13 cellular contexts compared by ENCODE assay signal in the genomic region with DNA sequence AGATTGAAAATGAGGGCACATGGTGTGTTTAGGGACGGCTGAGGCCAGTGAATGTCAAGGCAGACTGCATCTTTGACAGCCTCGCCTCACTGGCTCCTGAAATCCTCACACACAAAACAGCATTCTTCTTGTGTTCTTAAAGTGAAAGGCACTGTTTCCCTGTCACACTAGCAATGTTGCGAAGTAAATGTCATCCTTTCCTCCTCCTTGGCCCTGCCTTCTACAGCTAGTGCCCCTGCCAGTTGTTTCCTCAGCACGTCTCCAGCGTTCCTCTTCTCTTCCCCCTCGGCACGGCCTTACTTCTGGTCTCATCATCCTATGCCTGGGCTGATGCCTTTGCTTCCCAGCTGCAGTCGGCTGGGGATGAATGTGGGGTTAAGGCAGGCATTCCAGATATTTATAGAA.
DNase-seq lines count a peak whose midpoint lies in the region; ATAC-seq and TF ChIP-seq lines count a peak whose summit lies in the region.
"Had no signal": no experiment of that assay in that cellular context is flagged by ENCODE, and none has a peak within 500 bp of the region (broad histone marks: within the 10 kb centered on the region; RNA-seq: fewer than 3 reads in every experiment).

No MANE protein-coding gene starts in this region.

- DNase-seq in C1 segment of cervical spinal cord (lab: John Stamatoyannopoulos, UW), result peak in 8 of 14 donors; percentile 25 to 76 (median 42)
- DNase-seq in brain microvascular endothelial cell, result peak; percentile 54
- peak; percentile 17 for DNase-seq in hepatocyte (ENCODE audit: low spot score)
- no peak for DNase-seq in sciatic nerve (ENCODE audit: low spot score)
- DNase-seq in activated T-cell treated with anti-CD3 and anti-CD28 coated beads, Interleukin-2, amount 50 U/mL, for 48 hours, result no peak
- DNase-seq in COLO829 (ENCODE audit: low spot score), result no peak
- no peak for DNase-seq in SKM-1 treated with dmso at 0.1 percent for 144 hours (lab: John Stamatoyannopoulos, UW; ENCODE audit: unreplicated experiment)
- DNase-seq: activated T-cell treated with anti-CD3 and anti-CD28 coated beads for 4 hours, DMS79, NCI-H2107, T-cell, trophoblast cell had no signal

- H3K27ac ChIP-seq in brain microvascular endothelial cell (peak overlapping the region; percentile 49), hepatocyte (no peak overlapping the region)

- H3K4me3 ChIP-seq in brain microvascular endothelial cell (ENCODE audit: low read depth, low read length) (no peak overlapping the region), hepatocyte (no peak overlapping the region)

- in situ Hi-C loops in brain microvascular endothelial cell (cut with HindIII; ENCODE audit: low pct_ligation_motif_present, low sequenced_read_pairs), result no loop called here

- H3K36me3 ChIP-seq in brain microvascular endothelial cell (replicated peaks) (no peaks in the 10 kb centered on the region), hepatocyte (replicated peaks; ENCODE audit: insufficient read depth, low read depth) (no peaks in the 10 kb centered on the region)

- WGBS in hepatocyte (ENCODE audit: low lambda C conversion rate, missing lambda C conversion rate), result 37% methylated on average over 8 of the region's 8 CpGs

- intact Hi-C loops in sciatic nerve (cut with DNase I), result no loop called here

- H3K9me3 ChIP-seq in hepatocyte (ENCODE audit: low read depth), result no peaks in the 10 kb centered on the region

- peaks cover 96% of the 10 kb centered on the region for H3K79me2 ChIP-seq in hepatocyte

- no peaks in the 10 kb centered on the region for H3K9me2 ChIP-seq in hepatocyte (replicated peaks; ENCODE audit: insufficient read depth)

- H3K4me2 ChIP-seq in hepatocyte, result peak overlapping the region; percentile 17

- peaks cover 12% of the 10 kb centered on the region for H3K4me1 ChIP-seq in hepatocyte (ENCODE audit: insufficient read depth)

- no peak overlapping the region for H2AFZ ChIP-seq in hepatocyte

- peaks cover 50% of the 10 kb centered on the region for H4K20me1 ChIP-seq in hepatocyte (ENCODE audit: insufficient read depth, poor library complexity, severe bottlenecking)

- ATAC-seq in sciatic nerve (peak; percentile 60), HG03108 (IDR thresholded peaks at IDR 0.05; ENCODE audit: unreplicated experiment) (no peak)
- ATAC-seq: T-cell had no signal

- H3K27me3 ChIP-seq in brain microvascular endothelial cell (replicated peaks), result no peaks in the 10 kb centered on the region
- no peaks in the 10 kb centered on the region for H3K27me3 ChIP-seq in hepatocyte

- TF ChIP-seq CTCF in brain microvascular endothelial cell (IDR thresholded peaks at IDR 0.05; ENCODE audit: low read depth, low read length, missing control alignments), result no peak
- TF ChIP-seq CTCF in hepatocyte (IDR thresholded peaks at IDR 0.05; ENCODE audit: poor library complexity), result no peak

Comparison
In these comparisons a context has a peak if more than half of its experiments do, and no peak if none do; other contexts are left out.
1. DNase-seq: peak in C1 segment of cervical spinal cord (8 of 14), brain microvascular endothelial cell (single experiment) and hepatocyte (single experiment); none in sciatic nerve (single experiment), activated T-cell treated with anti-CD3 and anti-CD28 coated beads, Interleukin-2, amount 50 U/mL, for 48 hours (0 of 2), COLO829 (single experiment) and SKM-1 treated with dmso at 0.1 percent for 144 hours (single experiment).